17 cellular contexts compared by ENCODE assay signal in the genomic region with DNA sequence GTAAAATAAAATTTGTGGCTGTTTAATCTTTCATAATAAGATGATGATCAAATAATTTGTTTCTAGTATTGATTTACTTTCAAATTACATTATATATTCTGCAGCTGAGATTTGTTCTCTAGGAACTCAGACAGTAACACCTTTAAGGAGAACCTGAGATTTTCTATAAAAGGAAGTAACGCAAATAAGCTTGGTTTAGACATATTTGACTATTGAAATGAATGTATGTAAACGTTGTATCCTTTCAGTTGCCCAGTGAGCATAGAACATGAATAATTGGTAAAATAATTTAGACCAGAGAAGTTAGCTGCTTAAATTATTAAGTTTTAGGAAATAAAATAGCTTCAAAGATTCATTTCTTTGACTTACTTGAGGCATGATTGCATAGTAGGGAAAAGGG. TPM values are rescaled to one million over a fixed set of nuclear protein-coding genes. Genes with fewer than 3 reads are reported as not detected.
DNase-seq lines count a peak whose midpoint lies in the region; TF ChIP-seq lines count a peak whose summit lies in the region.
"Had no signal": no experiment of that assay in that cellular context is flagged by ENCODE, and none has a peak within 500 bp of the region (broad histone marks: within the 10 kb centered on the region; RNA-seq: fewer than 3 reads in every experiment).

No MANE protein-coding gene starts in this region.

- CTCF ChIA-PET in OCI-LY7 (lab: Charles Lee; ENCODE audit: unreplicated experiment), result no interaction called here

- no peaks in the 10 kb centered on the region for H3K9me3 Mint-ChIP-seq in activated naive CD8-positive, alpha-beta T cell (ENCODE audit: low read depth)
- no peaks in the 10 kb centered on the region for H3K9me3 Mint-ChIP-seq in activated naive CD8-positive, alpha-beta T cell treated with anti-CD3 and anti-CD28 coated beads for 36 hours
- no peaks in the 10 kb centered on the region for H3K9me3 Mint-ChIP-seq in immature natural killer cell
- H3K9me3 Mint-ChIP-seq: activated CD4-positive, alpha-beta T cell treated with anti-CD3 and anti-CD28 coated beads, Interleukin-2, amount 10 ng/mL, durations not matched to agents 24 days and 14 days; stimulated activated naive CD8-positive, alpha-beta T cell treated with anti-CD3 and anti-CD28 coated beads, Interleukin-15, amount 100 ng/mL, for 72 hours had no signal

- H3K9ac ChIP-seq in iPS-20b (ENCODE audit: low read depth, low read length) (no peak overlapping the region), smooth muscle cell (ENCODE audit: low read depth) (no peak overlapping the region)

- no peak overlapping the region for H3K4me3 ChIP-seq in OCI-LY7 (ENCODE audit: low read depth, low read length, poor library complexity, severe bottlenecking)
- 0 out of 2 replicates have a peak overlapping the region, but pooled peaks have one; percentile 97 for H3K4me3 ChIP-seq in iPS-20b (ENCODE audit: low read length)
- H3K4me3 ChIP-seq in smooth muscle cell, result peak overlapping the region; percentile 87
- H3K4me3 ChIP-seq: esophagus squamous epithelium had no signal

- H3K4me3 Mint-ChIP-seq in activated naive CD8-positive, alpha-beta T cell, result peak overlapping the region; percentile 1
- H3K4me3 Mint-ChIP-seq in activated naive CD8-positive, alpha-beta T cell treated with anti-CD3 and anti-CD28 coated beads for 36 hours, result no peak overlapping the region
- no peak overlapping the region for H3K4me3 Mint-ChIP-seq in immature natural killer cell

- peaks cover 62% of the 10 kb centered on the region for H3K4me1 Mint-ChIP-seq in activated naive CD8-positive, alpha-beta T cell (ENCODE audit: low read depth)
- H3K4me1 Mint-ChIP-seq in activated naive CD8-positive, alpha-beta T cell treated with anti-CD3 and anti-CD28 coated beads for 36 hours, result peaks cover 41% of the 10 kb centered on the region
- peaks cover 21 to 60% of the 10 kb centered on the region in 2 donors for H3K4me1 Mint-ChIP-seq in immature natural killer cell

- intact Hi-C loops in OCI-LY7 (cut with micrococcal nuclease; ENCODE audit: unreplicated experiment), result loop anchor here (10.0 kb wide), 1 partner anchor 238 kb away; no protein-coding TSS in a partner anchor

- BruUV-seq in OCI-LY7 (replicated peaks; lab: Mats Ljungman, UMichigan), result no TSS peak

- no peaks in the 10 kb centered on the region for H3K36me3 Mint-ChIP-seq in activated naive CD8-positive, alpha-beta T cell
- no peaks in the 10 kb centered on the region for H3K36me3 Mint-ChIP-seq in activated naive CD8-positive, alpha-beta T cell treated with anti-CD3 and anti-CD28 coated beads for 36 hours
- no peaks in the 10 kb centered on the region for H3K36me3 Mint-ChIP-seq in immature natural killer cell

- H2AFZ ChIP-seq in OCI-LY7 (ENCODE audit: low read length), result no peak overlapping the region
- H2AFZ ChIP-seq in smooth muscle cell (ENCODE audit: low read depth), result no peak overlapping the region

- H3K27me3 ChIP-seq in iPS-20b (ENCODE audit: insufficient read depth, low read length) (no peaks in the 10 kb centered on the region), smooth muscle cell (ENCODE audit: low read depth) (no peaks in the 10 kb centered on the region)
- H3K27me3 ChIP-seq: esophagus squamous epithelium, transverse colon had no signal

- H3K4me2 ChIP-seq in OCI-LY7 (ENCODE audit: low read length), result peak overlapping the region; percentile 81
- peak overlapping the region; percentile 91 for H3K4me2 ChIP-seq in smooth muscle cell

- no peaks in the 10 kb centered on the region for H3F3A ChIP-seq in smooth muscle cell (ENCODE audit: low read depth)

- no peak for TF ChIP-seq CTCF in OCI-LY7 (conservative IDR thresholded peaks at IDR 0.05; ENCODE audit: low read length)
- TF ChIP-seq CTCF in smooth muscle cell (IDR thresholded peaks at IDR 0.05; ENCODE audit: borderline replicate concordance, insufficient read depth, poor library complexity, severe bottlenecking), result no peak

- no peak overlapping the region for H3K27ac Mint-ChIP-seq in activated naive CD8-positive, alpha-beta T cell
- no peak overlapping the region for H3K27ac Mint-ChIP-seq in activated naive CD8-positive, alpha-beta T cell treated with anti-CD3 and anti-CD28 coated beads for 36 hours
- no peak overlapping the region for H3K27ac Mint-ChIP-seq in immature natural killer cell
- H3K27ac Mint-ChIP-seq: activated CD4-positive, alpha-beta T cell treated with anti-CD3 and anti-CD28 coated beads, Interleukin-2, amount 10 ng/mL, durations not matched to agents 24 days and 14 days; stimulated activated naive CD8-positive, alpha-beta T cell treated with anti-CD3 and anti-CD28 coated beads, Interleukin-15, amount 100 ng/mL, for 72 hours had no signal

- H3K9me3 ChIP-seq in OCI-LY7 (ENCODE audit: low read length), result no peaks in the 10 kb centered on the region
- no peaks in the 10 kb centered on the region for H3K9me3 ChIP-seq in iPS-20b (ENCODE audit: insufficient read depth, low read depth, low read length)
- H3K9me3 ChIP-seq in smooth muscle cell (replicated peaks; ENCODE audit: low read depth), result no peaks in the 10 kb centered on the region
- H3K9me3 ChIP-seq: esophagus squamous epithelium, transverse colon had no signal

- DNase-seq in activated naive CD8-positive, alpha-beta T cell treated with anti-CD3 and anti-CD28 coated beads for 36 hours, result no peak
- DNase-seq in OCI-LY7 (ENCODE audit: low spot score) (peak; percentile 5), smooth muscle cell (lab: John Stamatoyannopoulos, UW; ENCODE audit: unreplicated experiment) (no peak), epidermal melanocyte (ENCODE audit: insufficient read length, low spot score) (no peak), NCI-H2171 treated with DMSO at 0.1 percent for 48 hours (lab: John Stamatoyannopoulos, UW) (no peak), immature natural killer cell (no peak)
- DNase-seq: activated CD4-positive, alpha-beta T cell treated with anti-CD3 and anti-CD28 coated beads, Interleukin-2, amount 10 ng/mL, durations not matched to agents 24 days and 14 days; activated effector memory CD4-positive, alpha-beta T cell treated with Interleukin-2 at 50 U/mL for 16 hours; central memory CD4-positive, alpha-beta T cell; esophagus squamous epithelium; left ventricle myocardium superior; NCI-H187; NCI-H345; stimulated activated naive CD8-positive, alpha-beta T cell treated with anti-CD3 and anti-CD28 coated beads, Interleukin-15, amount 100 ng/mL, for 72 hours; transverse colon had no signal

- no peaks in the 10 kb centered on the region for H3K27me3 Mint-ChIP-seq in activated naive CD8-positive, alpha-beta T cell
- no peaks in the 10 kb centered on the region for H3K27me3 Mint-ChIP-seq in activated naive CD8-positive, alpha-beta T cell treated with anti-CD3 and anti-CD28 coated beads for 36 hours
- peaks cover 0 to 12% (median 5%) of the 10 kb centered on the region in 3 donors for H3K27me3 Mint-ChIP-seq in immature natural killer cell (ENCODE audit: low read depth in 3 of 3)
- H3K27me3 Mint-ChIP-seq: activated CD4-positive, alpha-beta T cell treated with anti-CD3 and anti-CD28 coated beads, Interleukin-2, amount 10 ng/mL, durations not matched to agents 24 days and 14 days; stimulated activated naive CD8-positive, alpha-beta T cell treated with anti-CD3 and anti-CD28 coated beads, Interleukin-15, amount 100 ng/mL, for 72 hours had no signal

- peaks cover 29% of the 10 kb centered on the region for H3K4me1 ChIP-seq in OCI-LY7 (ENCODE audit: insufficient read depth, low read length, poor library complexity, severe bottlenecking)
- peaks cover 20% of the 10 kb centered on the region; the same call in 1 of the 2 replicates for H3K4me1 ChIP-seq in iPS-20b (ENCODE audit: insufficient read depth, low read length)
- peaks cover 38% of the 10 kb centered on the region for H3K4me1 ChIP-seq in smooth muscle cell (ENCODE audit: low read depth)

- no peak overlapping the region for H3K27ac ChIP-seq in OCI-LY7 (ENCODE audit: low read depth, low read length, poor library complexity, severe bottlenecking)
- H3K27ac ChIP-seq in iPS-20b (ENCODE audit: low read length), result no peak overlapping the region
- no peak overlapping the region for H3K27ac ChIP-seq in smooth muscle cell (ENCODE audit: low read depth)
- H3K27ac ChIP-seq: esophagus squamous epithelium had no signal

- H3K79me2 ChIP-seq in OCI-LY7 (ENCODE audit: insufficient read depth, low read depth, low read length), result peaks cover 72% of the 10 kb centered on the region
- H3K79me2 ChIP-seq in smooth muscle cell (ENCODE audit: low read depth), result peaks cover 78% of the 10 kb centered on the region

- POLR2A ChIA-PET in OCI-LY7 (lab: Charles Lee), result interaction anchor here (0.7 to 1.2 kb wide), 3 partner anchors 24 to 83 kb away, joined by 3 to 4 read pairs (median 3); no protein-coding TSS in a partner anchor

- H4K20me1 ChIP-seq in OCI-LY7 (ENCODE audit: insufficient read depth, low read length) (peaks cover 56% of the 10 kb centered on the region), smooth muscle cell (ENCODE audit: low read depth) (peaks cover 71% of the 10 kb centered on the region)

- no peaks in the 10 kb centered on the region for H3K9me2 ChIP-seq in OCI-LY7 (ENCODE audit: insufficient read depth, low read length)

- WGBS in smooth muscle cell (ENCODE audit: low lambda C conversion rate), result 54% methylated on average over 2 of the region's 2 CpGs

- H3K36me3 ChIP-seq in OCI-LY7 (ENCODE audit: insufficient read depth, low read length) (no peaks in the 10 kb centered on the region), iPS-20b (ENCODE audit: insufficient read depth, low read depth, low read length) (no peaks in the 10 kb centered on the region), smooth muscle cell (ENCODE audit: low read depth) (no peaks in the 10 kb centered on the region)
- H3K36me3 ChIP-seq: esophagus squamous epithelium, transverse colon had no signal

RNA-seq across cellular contexts. Expression of a gene that starts 3.1 kb away (rescaled TPM):
- total RNA-seq in activated naive CD8-positive, alpha-beta T cell treated with anti-CD3 and anti-CD28 coated beads for 36 hours, result 10 to 100 TPM; 25.3 to 26.4 TPM
- total RNA-seq in OCI-LY7 (2014; rRNA removed; shearing (Covaris generic)), result 11.6 and 16.8 TPM in 2 replicates
- total RNA-seq in OCI-LY7 (2022) (20.4 and 22.3 TPM in 2 replicates), smooth muscle cell (32.7 and 45.4 TPM in 2 replicates)
- polyA plus RNA-seq in smooth muscle cell (11.3 and 12.6 TPM in 2 replicates), immature natural killer cell (1 to 10 TPM; 1.6 to 5.2 (median 1.7) TPM)

RNA-seq across cellular contexts. Expression of a gene that starts 34.9 kb away (rescaled TPM):
- total RNA-seq in activated naive CD8-positive, alpha-beta T cell treated with anti-CD3 and anti-CD28 coated beads for 36 hours, result 10 to 100 TPM; 52.3 to 56.2 TPM
- total RNA-seq in OCI-LY7 (2014; rRNA removed; shearing (Covaris generic)), result 20.4 and 25.6 TPM in 2 replicates
- total RNA-seq in OCI-LY7 (2022) (30.0 and 33.2 TPM in 2 replicates), smooth muscle cell (47.3 and 55.5 TPM in 2 replicates)
- polyA plus RNA-seq in smooth muscle cell (27.8 and 31.7 TPM in 2 replicates), immature natural killer cell (10 to 100 TPM; 23.0 to 53.1 (median 31.2) TPM)
